ENCODE assay signal across 19 cellular contexts in genomic region chr1:248431683-248432082, GRCh38. TPM values are rescaled to one million over a fixed set of nuclear protein-coding genes. Genes with fewer than 3 reads are reported as not detected.
"Had no signal": no experiment of that assay in that cellular context is flagged by ENCODE, and none has a peak within 500 bp of the region (broad histone marks: within the 10 kb centered on the region; RNA-seq: fewer than 3 reads in every experiment).

No MANE protein-coding gene starts in this region.

RNA-seq across cellular contexts. Expression of gene OR2T2, which starts 13.8 kb away (rescaled TPM):
- total RNA-seq: colonic mucosa; dermis microvascular lymphatic vessel endothelial cell; endodermal cell; esophagus mucosa; esophagus squamous epithelium; gastrocnemius medialis; glomerular endothelial cell; heart right ventricle; kidney epithelial cell; left cardiac atrium; left lung; left ventricle myocardium superior; lower leg skin; lower lobe of right lung; lung microvascular endothelial cell; mucosa of gallbladder; naive thymus-derived CD4-positive, alpha-beta T cell had no signal
- polyA plus RNA-seq: heart right ventricle, keratinocyte had no signal

RNA-seq across cellular contexts. Expression of gene OR2T1, which starts 28.8 kb away (rescaled TPM):
- total RNA-seq: colonic mucosa; dermis microvascular lymphatic vessel endothelial cell; endodermal cell; esophagus mucosa; esophagus squamous epithelium; gastrocnemius medialis; glomerular endothelial cell; heart right ventricle; kidney epithelial cell; left cardiac atrium; left lung; left ventricle myocardium superior; lower leg skin; lower lobe of right lung; lung microvascular endothelial cell; mononuclear cell; mucosa of gallbladder; naive thymus-derived CD4-positive, alpha-beta T cell had no signal
- polyA plus RNA-seq: heart right ventricle; keratinocyte; naive thymus-derived CD4-positive, alpha-beta T cell had no signal

RNA-seq across cellular contexts. Expression of gene OR2T3, which starts 41.5 kb away (rescaled TPM):
- total RNA-seq: colonic mucosa; dermis microvascular lymphatic vessel endothelial cell; endodermal cell; esophagus mucosa; esophagus squamous epithelium; gastrocnemius medialis; glomerular endothelial cell; heart right ventricle; kidney epithelial cell; left cardiac atrium; left lung; left ventricle myocardium superior; lower leg skin; lower lobe of right lung; lung microvascular endothelial cell; mucosa of gallbladder; naive thymus-derived CD4-positive, alpha-beta T cell had no signal
- polyA plus RNA-seq: heart right ventricle; keratinocyte; naive thymus-derived CD4-positive, alpha-beta T cell had no signal

RNA-seq across cellular contexts. Expression of gene OR2T6, which starts 56.1 kb away (rescaled TPM):
- total RNA-seq: colonic mucosa; dermis microvascular lymphatic vessel endothelial cell; endodermal cell; esophagus mucosa; esophagus squamous epithelium; gastrocnemius medialis; glomerular endothelial cell; heart right ventricle; kidney epithelial cell; left cardiac atrium; left lung; left ventricle myocardium superior; lower leg skin; lower lobe of right lung; lung microvascular endothelial cell; mononuclear cell; mucosa of gallbladder; naive thymus-derived CD4-positive, alpha-beta T cell had no signal
- polyA plus RNA-seq: heart right ventricle; keratinocyte; naive thymus-derived CD4-positive, alpha-beta T cell had no signal

RNA-seq across cellular contexts. Expression of gene OR2T5, which starts 56.7 kb away (rescaled TPM):
- total RNA-seq: colonic mucosa; dermis microvascular lymphatic vessel endothelial cell; endodermal cell; esophagus mucosa; esophagus squamous epithelium; gastrocnemius medialis; glomerular endothelial cell; heart right ventricle; kidney epithelial cell; left cardiac atrium; left lung; left ventricle myocardium superior; lower leg skin; lower lobe of right lung; lung microvascular endothelial cell; mucosa of gallbladder; naive thymus-derived CD4-positive, alpha-beta T cell had no signal
- polyA plus RNA-seq: heart right ventricle; keratinocyte; naive thymus-derived CD4-positive, alpha-beta T cell had no signal
